ENCODE assay signal across 8 cellular contexts in the genomic region with DNA sequence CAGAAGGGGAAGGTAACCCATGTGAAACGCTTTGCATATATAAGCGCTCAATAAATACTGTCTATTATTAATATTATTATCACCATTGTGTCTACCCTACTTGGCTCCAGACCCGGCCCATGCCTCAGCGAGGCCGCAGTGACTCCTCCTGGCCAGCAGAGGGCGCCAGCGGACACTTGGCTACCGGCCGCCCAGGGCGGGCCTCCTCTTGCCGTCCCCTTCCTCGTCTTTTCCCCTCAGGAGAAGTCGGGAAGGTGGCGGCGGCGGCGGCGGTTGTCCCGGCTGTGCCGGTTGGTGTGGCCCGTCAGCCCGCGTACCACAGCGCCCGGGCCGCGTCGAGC. TPM values are rescaled to one million over a fixed set of nuclear protein-coding genes. Genes with fewer than 3 reads are reported as not detected.
DNase-seq lines count a peak whose midpoint lies in the region; ATAC-seq and TF ChIP-seq lines count a peak whose summit lies in the region.

A gene with protein sequence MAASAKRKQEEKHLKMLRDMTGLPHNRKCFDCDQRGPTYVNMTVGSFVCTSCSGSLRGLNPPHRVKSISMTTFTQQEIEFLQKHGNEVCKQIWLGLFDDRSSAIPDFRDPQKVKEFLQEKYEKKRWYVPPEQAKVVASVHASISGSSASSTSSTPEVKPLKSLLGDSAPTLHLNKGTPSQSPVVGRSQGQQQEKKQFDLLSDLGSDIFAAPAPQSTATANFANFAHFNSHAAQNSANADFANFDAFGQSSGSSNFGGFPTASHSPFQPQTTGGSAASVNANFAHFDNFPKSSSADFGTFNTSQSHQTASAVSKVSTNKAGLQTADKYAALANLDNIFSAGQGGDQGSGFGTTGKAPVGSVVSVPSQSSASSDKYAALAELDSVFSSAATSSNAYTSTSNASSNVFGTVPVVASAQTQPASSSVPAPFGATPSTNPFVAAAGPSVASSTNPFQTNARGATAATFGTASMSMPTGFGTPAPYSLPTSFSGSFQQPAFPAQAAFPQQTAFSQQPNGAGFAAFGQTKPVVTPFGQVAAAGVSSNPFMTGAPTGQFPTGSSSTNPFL (plus strand): TSS at position 233 of the 341 bp plus-strand sequence. CDS start 266 bp downstream, outside the sequence.

- peaks cover 55% of the 10 kb centered on the region for H3K4me1 Mint-ChIP-seq in activated naive CD8-positive, alpha-beta T cell treated with anti-CD3 and anti-CD28 coated beads, Interleukin-2, amount 50 U/mL, for 24 hours
- H3K4me1 Mint-ChIP-seq in type B pancreatic cell (ENCODE audit: unreplicated experiment), result peaks cover 21% of the 10 kb centered on the region

- H3K36me3 Mint-ChIP-seq in activated naive CD8-positive, alpha-beta T cell treated with anti-CD3 and anti-CD28 coated beads, Interleukin-2, amount 50 U/mL, for 24 hours (ENCODE audit: low read depth), result peaks cover 8% of the 10 kb centered on the region
- H3K36me3 Mint-ChIP-seq in type B pancreatic cell, result no peaks in the 10 kb centered on the region

- peak within 1 kb of the TSS; percentile 99 for H3K4me3 Mint-ChIP-seq in activated naive CD8-positive, alpha-beta T cell treated with anti-CD3 and anti-CD28 coated beads, Interleukin-2, amount 50 U/mL, for 24 hours
- peak within 1 kb of the TSS; percentile 91 for H3K4me3 Mint-ChIP-seq in type B pancreatic cell

- H3K4me3 ChIP-seq in HFF-Myc (replicated peaks; ENCODE audit: low read depth, low read length), result peak within 1 kb of the TSS; percentile 63

- H3K9me3 Mint-ChIP-seq in activated naive CD8-positive, alpha-beta T cell treated with anti-CD3 and anti-CD28 coated beads, Interleukin-2, amount 50 U/mL, for 24 hours, result no peaks in the 10 kb centered on the region
- H3K9me3 Mint-ChIP-seq in type B pancreatic cell, result no peaks in the 10 kb centered on the region

- intact Hi-C loops in cardiac septum (cut with DNase I), result loop anchor here (2.0 to 5.0 kb wide), 3 partner anchors 40 to 295 kb away; no protein-coding TSS in a partner anchor
- intact Hi-C loops in posterior cingulate gyrus (cut with DNase I), result loop anchor here (2.0 to 10.0 kb wide), 6 partner anchors 65 to 393 kb away; a partner anchor contains a TSS

- peak; percentile 90 for ATAC-seq in activated naive CD8-positive, alpha-beta T cell treated with anti-CD3 and anti-CD28 coated beads, Interleukin-2, amount 50 U/mL, for 24 hours

- TF ChIP-seq CTCF in GM12872 (IDR thresholded peaks at IDR 0.05; ENCODE audit: insufficient read depth, low read depth, low read length) (peak; percentile 97), HFF-Myc (IDR thresholded peaks at IDR 0.05; ENCODE audit: low read depth, low read length, missing control alignments) (peak; percentile 98), type B pancreatic cell (conservative IDR thresholded peaks at IDR 0.05) (peak; percentile 100)

- no peaks in the 10 kb centered on the region for H3K27me3 Mint-ChIP-seq in activated naive CD8-positive, alpha-beta T cell treated with anti-CD3 and anti-CD28 coated beads, Interleukin-2, amount 50 U/mL, for 24 hours
- H3K27me3 Mint-ChIP-seq in type B pancreatic cell, result no peaks in the 10 kb centered on the region

- peak; percentile 47 for DNase-seq in HFF-Myc (ENCODE audit: extremely low read depth, low read depth)
- DNase-seq in MV-4-11 (lab: John Stamatoyannopoulos, UW), result peak; percentile 65
- DNase-seq in T follicular helper cell (ENCODE audit: low read depth), result peak; percentile 70
- peak; percentile 92 for DNase-seq in activated naive CD8-positive, alpha-beta T cell treated with anti-CD3 and anti-CD28 coated beads, Interleukin-2, amount 50 U/mL, for 24 hours
- DNase-seq in cardiac septum (ENCODE audit: low spot score), result peak; percentile 96
- DNase-seq in posterior cingulate gyrus, result peak; percentile 76 to 98 (median 88)
- DNase-seq in type B pancreatic cell (ENCODE audit: extremely low spot score, unreplicated experiment), result peak; percentile 92

- peak within 1 kb of the TSS; percentile 89 for H3K27ac Mint-ChIP-seq in activated naive CD8-positive, alpha-beta T cell treated with anti-CD3 and anti-CD28 coated beads, Interleukin-2, amount 50 U/mL, for 24 hours
- peak within 1 kb of the TSS; percentile 83 for H3K27ac Mint-ChIP-seq in type B pancreatic cell

RNA-seq across cellular contexts. Expression of the gene that starts here (rescaled TPM):
- total RNA-seq in cardiac septum (58.2 TPM), type B pancreatic cell (ENCODE audit: low replicate concordance) (63.2 and 75.6 TPM in 2 replicates)

Comparison
In these comparisons a context has a peak if more than half of its experiments do, and no peak if none do; other contexts are left out.
1. Peak in every context shown above with its lines: DNase-seq, ATAC-seq and H3K4me3 ChIP-seq.